Comparison of ENCODE assay signal across 1 cellular context in genomic region chr14:92900660-92901059, GRCh38.
TF ChIP-seq lines count a peak whose summit lies in the region.

No MANE protein-coding gene starts in this region.

TF ChIP-seq in K562, 482 proteins besides CTCF, POLR2A, EP300 and RAD21 (continued from another document):
- TF ChIP-seq CHD7 (IDR thresholded peaks at IDR 0.05; ENCODE audit: low read depth, low read length) (no peak), BDP1 (IDR thresholded peaks at IDR 0.05; ENCODE audit: insufficient read depth, insufficient read length) (no peak), KLF13 (tag; IDR thresholded peaks at IDR 0.05; ENCODE audit: borderline replicate concordance, low read depth) (no peak)
